1 cellular context compared by ENCODE assay signal in the genomic region with DNA sequence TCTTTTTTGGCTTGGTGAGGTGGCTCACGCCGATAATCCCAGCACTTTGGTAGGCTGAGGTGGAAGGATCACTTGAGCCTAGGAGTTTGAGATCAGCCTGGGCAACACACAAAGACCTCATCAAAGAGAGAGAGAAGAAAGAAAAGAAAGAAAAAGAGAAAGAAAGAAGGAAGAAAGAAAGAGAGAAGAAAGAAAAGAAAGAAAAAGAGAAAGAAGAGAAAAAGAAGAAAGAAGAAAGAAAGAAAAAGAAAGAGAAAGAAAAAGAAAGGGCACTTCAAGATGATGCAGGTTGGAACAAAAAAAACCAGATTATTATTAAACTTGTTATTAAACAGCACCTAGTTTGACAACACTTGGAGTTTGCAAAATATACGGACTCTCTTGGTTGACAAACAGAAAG.
TF ChIP-seq lines count a peak whose summit lies in the region.

No MANE protein-coding gene starts in this region.

TF ChIP-seq in H1, 55 proteins besides CTCF, POLR2A, EP300 and RAD21:
- no peak for TF ChIP-seq NANOG (IDR thresholded peaks at IDR 0.05; ENCODE audit: insufficient read depth, low read depth, low read length, poor library complexity, severe bottlenecking)
- TF ChIP-seq SP2 (IDR thresholded peaks at IDR 0.05; ENCODE audit: low read length) = no peak
- no peak for TF ChIP-seq RXRA (IDR thresholded peaks at IDR 0.05; ENCODE audit: insufficient read depth, low read depth, low read length)
- TF ChIP-seq CEBPB (IDR thresholded peaks at IDR 0.05; ENCODE audit: low read depth, low read length) = no peak
- no peak for TF ChIP-seq HDAC6 (IDR thresholded peaks at IDR 0.05; ENCODE audit: low read depth, low read length)
- TF ChIP-seq JUN (IDR thresholded peaks at IDR 0.05; ENCODE audit: low read depth, low read length) = no peak
- no peak for TF ChIP-seq KDM1A (IDR thresholded peaks at IDR 0.05; ENCODE audit: borderline replicate concordance, low read length)
